ENCODE assay signal across 1 cellular context in genomic region chr19:10717356-10718204, GRCh38.
TF ChIP-seq lines count a peak whose summit lies in the region.

Gene DNM2, plus strand, starts transcription at chr19:10718079. Its CDS starts 164 bp downstream, at chr19:10718243.

TF ChIP-seq in GM12878, 131 proteins besides CTCF, POLR2A, EP300 and RAD21 (continued from another document):
- TF ChIP-seq BCLAF1 (IDR thresholded peaks at IDR 0.05) (no peak), TCF3 (IDR thresholded peaks at IDR 0.05; ENCODE audit: borderline replicate concordance, insufficient read depth, low read depth, low read length) (no peak), POLR2AphosphoS5 (IDR thresholded peaks at IDR 0.05; ENCODE audit: low read length) (peak; percentile 81; the same call in 1 of the 2 replicates), BMI1 (IDR thresholded peaks at IDR 0.05; ENCODE audit: borderline replicate concordance) (no peak), MTA2 (IDR thresholded peaks at IDR 0.05; ENCODE audit: low read depth) (no peak), IRF3 (IDR thresholded peaks at IDR 0.05) (peak; percentile 100), DPF2 (IDR thresholded peaks at IDR 0.05) (peak; percentile 100), FOXM1 (IDR thresholded peaks at IDR 0.05; ENCODE audit: low read depth, low read length) (peak; percentile 93), GABPA (IDR thresholded peaks at IDR 0.05; ENCODE audit: low read depth) (peak; percentile 95), ZNF207 (IDR thresholded peaks at IDR 0.05; ENCODE audit: borderline replicate concordance) (0 out of 2 replicates have a peak, but pooled peaks have one; percentile 77), YY1 (IDR thresholded peaks at IDR 0.05; ENCODE audit: low read depth, low read length) (peak; percentile 64; the same call in 1 of the 2 replicates), MEF2A (IDR thresholded peaks at IDR 0.05; ENCODE audit: insufficient read depth, low read depth, low read length) (peak; percentile 71; the same call in 1 of the 2 replicates), ZNF687 (IDR thresholded peaks at IDR 0.05) (no peak), CHD2 (IDR thresholded peaks at IDR 0.05; ENCODE audit: borderline replicate concordance, low read depth, low read length) (peak; percentile 99), ATF7 (IDR thresholded peaks at IDR 0.05; ENCODE audit: low read depth) (peak; percentile 84), IKZF1 (conservative IDR thresholded peaks at IDR 0.05) (peak; percentile 82), PBX3 (IDR thresholded peaks at IDR 0.05; ENCODE audit: insufficient replicate concordance, low read depth, low read length) (peak; percentile 96), SREBF2 (IDR thresholded peaks at IDR 0.05; ENCODE audit: low read length) (no peak), STAT1 (conservative IDR thresholded peaks at IDR 0.05) (peak; percentile 81; the same call in 1 of the 2 replicates), ZBTB33 (IDR thresholded peaks at IDR 0.05) (peak; percentile 71; the same call in 1 of the 2 replicates), BACH1 (IDR thresholded peaks at IDR 0.05; ENCODE audit: borderline replicate concordance) (peak; percentile 87), SPI1 (IDR thresholded peaks at IDR 0.05; ENCODE audit: borderline replicate concordance, insufficient read depth, low read depth, low read length) (peak; percentile 45; the same call in 1 of the 2 replicates), RFX5 (IDR thresholded peaks at IDR 0.05; ENCODE audit: low read depth, low read length) (peak; percentile 87), RELA (IDR thresholded peaks at IDR 0.05; ENCODE audit: borderline replicate concordance, partially characterized antibody) (peak; percentile 41), FOXK2 (IDR thresholded peaks at IDR 0.05) (peak; percentile 89), BHLHE40 (IDR thresholded peaks at IDR 0.05; ENCODE audit: borderline replicate concordance in 1 of 2, low read depth in 2 of 2, low read length in 1 of 2) (peak; percentile 98 to 99), TBL1XR1 (IDR thresholded peaks at IDR 0.05; ENCODE audit: low read depth, low read length) (no peak)
